Comparison of ENCODE assay signal across 18 cellular contexts in genomic region chr11:20276661-20277000, GRCh38.
DNase-seq lines count a peak whose midpoint lies in the region; ATAC-seq and TF ChIP-seq lines count a peak whose summit lies in the region.
"Had no signal": no experiment of that assay in that cellular context is flagged by ENCODE, and none has a peak within 500 bp of the region (broad histone marks: within the 10 kb centered on the region; RNA-seq: fewer than 3 reads in every experiment).

No MANE protein-coding gene starts in this region.

- no peak for ATAC-seq in left lobe of liver
- ATAC-seq in activated CD8-positive, alpha-beta memory T cell treated with anti-CD3 and anti-CD28 coated beads, Interleukin-2, amount 10 ng/mL, durations not matched to agents 7 days and 5 days: no peak
- ATAC-seq: HepG2 had no signal

- H3K4me3 ChIP-seq in epithelial cell of proximal tubule (ENCODE audit: low read depth, low read length): no peak overlapping the region
- H3K4me3 ChIP-seq in neural progenitor cell: no peak overlapping the region
- no peak overlapping the region for H3K4me3 ChIP-seq in MM.1S (ENCODE audit: low read length)
- H3K4me3 ChIP-seq: BLaER1 had no signal

- H3K27me3 ChIP-seq in neural progenitor cell (no peaks in the 10 kb centered on the region), MM.1S (replicated peaks; ENCODE audit: insufficient read depth, low read length) (no peaks in the 10 kb centered on the region)
- H3K27me3 ChIP-seq: BLaER1 had no signal

- no peak overlapping the region for H3K4me3 Mint-ChIP-seq in neural progenitor cell
- H3K4me3 Mint-ChIP-seq in activated CD8-positive, alpha-beta memory T cell treated with anti-CD3 and anti-CD28 coated beads, Interleukin-2, amount 10 ng/mL, durations not matched to agents 7 days and 5 days: no peak overlapping the region
- H3K4me3 Mint-ChIP-seq: CD8-positive, alpha-beta memory T cell had no signal

- CTCF ChIA-PET in activated CD8-positive, alpha-beta memory T cell treated with anti-CD3 and anti-CD28 coated beads, Interleukin-2, amount 10 ng/mL, durations not matched to agents 7 days and 5 days (lab: Charles Lee): no interaction called here

- peaks cover 80% of the 10 kb centered on the region for H3K4me1 ChIP-seq in neural progenitor cell
- peaks cover 10% of the 10 kb centered on the region for H3K4me1 ChIP-seq in MM.1S (ENCODE audit: low read length)
- H3K4me1 ChIP-seq: BLaER1 had no signal

- H3F3A ChIP-seq in neural progenitor cell (ENCODE audit: low read depth) (peaks cover 76% of the 10 kb centered on the region), MM.1S (ENCODE audit: insufficient read depth, low read length) (no peaks in the 10 kb centered on the region)

- peaks cover 64% of the 10 kb centered on the region for H3K4me1 Mint-ChIP-seq in neural progenitor cell
- peaks cover 4% of the 10 kb centered on the region for H3K4me1 Mint-ChIP-seq in activated CD8-positive, alpha-beta memory T cell treated with anti-CD3 and anti-CD28 coated beads, Interleukin-2, amount 10 ng/mL, durations not matched to agents 7 days and 5 days

- H3K79me2 ChIP-seq in neural progenitor cell (ENCODE audit: low read depth) (no peaks in the 10 kb centered on the region), MM.1S (ENCODE audit: low read length) (no peaks in the 10 kb centered on the region)

- H3K9me3 Mint-ChIP-seq in neural progenitor cell: peaks cover 4% of the 10 kb centered on the region
- no peaks in the 10 kb centered on the region for H3K9me3 Mint-ChIP-seq in activated CD8-positive, alpha-beta memory T cell treated with anti-CD3 and anti-CD28 coated beads, Interleukin-2, amount 10 ng/mL, durations not matched to agents 7 days and 5 days (ENCODE audit: low read depth)
- H3K9me3 Mint-ChIP-seq: CD8-positive, alpha-beta memory T cell had no signal

- DNase-seq in DMS53 (lab: John Stamatoyannopoulos, UW) (peak; percentile 16), DMS53 treated with DMSO at 0.1 percent for 48 hours (lab: John Stamatoyannopoulos, UW; ENCODE audit: unreplicated experiment) (no peak), epithelial cell of proximal tubule (ENCODE audit: low read depth) (peak; percentile 76), neural progenitor cell (ENCODE audit: low spot score) (peak; percentile 75), cortex of kidney (lab: John Stamatoyannopoulos, UW) (no peak), left lobe of liver (ENCODE audit: low spot score) (no peak), MM.1S (no peak)
- DNase-seq in activated CD8-positive, alpha-beta memory T cell treated with anti-CD3 and anti-CD28 coated beads, Interleukin-2, amount 10 ng/mL, durations not matched to agents 7 days and 5 days: no peak
- DNase-seq: AML-193; Calu3; CD8-positive, alpha-beta memory T cell; DMS 273 treated with DMSO at 0.1 percent for 48 hours; DMS79 treated with DMSO at 0.1 percent for 48 hours; EL; H7 had no signal

- H3K36me3 Mint-ChIP-seq in neural progenitor cell: no peaks in the 10 kb centered on the region
- no peaks in the 10 kb centered on the region for H3K36me3 Mint-ChIP-seq in activated CD8-positive, alpha-beta memory T cell treated with anti-CD3 and anti-CD28 coated beads, Interleukin-2, amount 10 ng/mL, durations not matched to agents 7 days and 5 days
- H3K36me3 Mint-ChIP-seq: CD8-positive, alpha-beta memory T cell had no signal

- H3K27ac ChIP-seq in neural progenitor cell (peak overlapping the region; percentile 10), MM.1S (ENCODE audit: low read length) (no peak overlapping the region)
- H3K27ac ChIP-seq: 22Rv1, BLaER1 had no signal

- TF ChIP-seq CTCF in epithelial cell of proximal tubule (conservative IDR thresholded peaks at IDR 0.05; ENCODE audit: low read depth, low read length) (peak; percentile 34), neural progenitor cell (IDR thresholded peaks at IDR 0.05) (peak; percentile 26), MM.1S (IDR thresholded peaks at IDR 0.05; ENCODE audit: low read length) (no peak)

- no peaks in the 10 kb centered on the region for H3K9me3 ChIP-seq in neural progenitor cell (ENCODE audit: low read depth)
- H3K9me3 ChIP-seq in MM.1S (replicated peaks; ENCODE audit: insufficient read depth, low read length): no peaks in the 10 kb centered on the region
- H3K9me3 ChIP-seq: BLaER1 had no signal

- no peaks in the 10 kb centered on the region for H4K20me1 ChIP-seq in neural progenitor cell (ENCODE audit: low read depth)
- no peaks in the 10 kb centered on the region for H4K20me1 ChIP-seq in MM.1S (ENCODE audit: insufficient read depth, low read length)
- H4K20me1 ChIP-seq: BLaER1 had no signal

- no peaks in the 10 kb centered on the region for H3K9me2 ChIP-seq in MM.1S (replicated peaks; ENCODE audit: insufficient read depth, low read length)

- no peaks in the 10 kb centered on the region for H3K36me3 ChIP-seq in neural progenitor cell
- H3K36me3 ChIP-seq in MM.1S (replicated peaks; ENCODE audit: insufficient read depth, low read length): no peaks in the 10 kb centered on the region
- H3K36me3 ChIP-seq: BLaER1 had no signal

- H3K27me3 Mint-ChIP-seq in neural progenitor cell (ENCODE audit: insufficient read depth, low read depth): peaks cover 47% of the 10 kb centered on the region
- H3K27me3 Mint-ChIP-seq in activated CD8-positive, alpha-beta memory T cell treated with anti-CD3 and anti-CD28 coated beads, Interleukin-2, amount 10 ng/mL, durations not matched to agents 7 days and 5 days: peaks cover 23% of the 10 kb centered on the region

- no peak overlapping the region for H2AFZ ChIP-seq in neural progenitor cell (replicated peaks)
- H2AFZ ChIP-seq in MM.1S (ENCODE audit: low read length): no peak overlapping the region

- H3K27ac Mint-ChIP-seq in neural progenitor cell: peak overlapping the region; percentile 40
- H3K27ac Mint-ChIP-seq in activated CD8-positive, alpha-beta memory T cell treated with anti-CD3 and anti-CD28 coated beads, Interleukin-2, amount 10 ng/mL, durations not matched to agents 7 days and 5 days: no peak overlapping the region
- H3K27ac Mint-ChIP-seq: CD8-positive, alpha-beta memory T cell had no signal

- H3K9ac ChIP-seq in neural progenitor cell (no peak overlapping the region), MM.1S (ENCODE audit: low read length) (no peak overlapping the region)
- H3K9ac ChIP-seq: BLaER1 had no signal

- H3K4me2 ChIP-seq in neural progenitor cell (peak overlapping the region; percentile 66), MM.1S (ENCODE audit: low read depth, low read length) (no peak overlapping the region)
- H3K4me2 ChIP-seq: BLaER1 had no signal

Comparison
In these comparisons a context has a peak if more than half of its experiments do, and no peak if none do; other contexts are left out.
1. DNase-seq: peak in DMS53 (single experiment), epithelial cell of proximal tubule (single experiment) and neural progenitor cell (single experiment); none in DMS53 treated with DMSO at 0.1 percent for 48 hours (single experiment), cortex of kidney (single experiment), left lobe of liver (single experiment), activated CD8-positive, alpha-beta memory T cell treated with anti-CD3 and anti-CD28 coated beads, Interleukin-2, amount 10 ng/mL, durations not matched to agents 7 days and 5 days (single experiment) and MM.1S (single experiment).